ENCODE assay signal across 18 cellular contexts in the genomic region with DNA sequence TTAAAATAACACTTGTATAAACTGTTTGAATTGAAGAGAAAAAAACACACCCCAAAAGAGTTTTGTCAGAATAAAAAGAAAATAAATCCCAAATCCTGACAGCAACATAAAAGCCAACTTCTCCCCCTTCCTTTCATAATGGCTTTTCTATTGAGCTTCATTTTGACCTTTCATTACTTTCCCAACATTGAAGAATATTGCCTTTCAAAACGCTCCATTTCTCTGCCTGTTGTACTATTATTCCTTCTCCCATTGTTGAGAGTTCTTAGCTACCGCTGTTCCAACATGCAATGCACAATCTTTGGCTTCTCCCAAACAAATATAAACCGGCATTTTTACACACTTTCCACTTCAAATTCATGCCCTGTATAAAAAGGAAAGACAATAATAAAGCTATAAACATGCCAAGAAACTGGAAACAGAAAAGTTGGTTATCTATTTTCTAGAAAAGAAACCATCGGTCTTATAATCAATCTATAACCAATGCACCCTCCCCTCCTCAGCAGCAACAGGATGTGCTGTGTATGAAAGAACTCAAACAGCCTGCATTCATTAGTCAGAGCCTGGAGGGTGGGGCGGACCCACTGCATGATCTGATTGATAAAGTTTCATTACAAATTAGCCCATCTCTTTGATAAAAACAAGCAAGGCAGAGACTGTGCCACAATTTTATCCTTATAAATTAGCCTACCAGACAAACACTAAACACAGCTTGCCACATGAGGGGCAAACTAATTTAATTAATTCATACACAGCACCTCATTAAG.
DNase-seq lines count a peak whose midpoint lies in the region; ATAC-seq, FAIRE-seq and TF ChIP-seq lines count a peak whose summit lies in the region.
"Had no signal": no experiment of that assay in that cellular context is flagged by ENCODE, and none has a peak within 500 bp of the region (broad histone marks: within the 10 kb centered on the region; RNA-seq: fewer than 3 reads in every experiment).

No MANE protein-coding gene starts in this region.

- H4K20me1 ChIP-seq in astrocyte (ENCODE audit: insufficient read depth, low read length) = no peaks in the 10 kb centered on the region

- H3K27me3 ChIP-seq in HAP-1 (ENCODE audit: low read depth) = no peaks in the 10 kb centered on the region
- H3K27me3 ChIP-seq in astrocyte (ENCODE audit: insufficient read depth, low read length) = no peaks in the 10 kb centered on the region
- H3K27me3 ChIP-seq in tibial nerve = no peaks in the 10 kb centered on the region
- H3K27me3 ChIP-seq: upper lobe of right lung had no signal

- H3K4me3 ChIP-seq in HAP-1 (no peak overlapping the region), astrocyte (ENCODE audit: insufficient read depth, low read depth, low read length) (peak overlapping the region; percentile 20), tibial nerve (peak overlapping the region in 1 of 4 donors; percentile 1)
- H3K4me3 ChIP-seq: GM12878, K562, upper lobe of right lung had no signal

- H3K4me1 ChIP-seq in HAP-1 = peaks cover 11% of the 10 kb centered on the region
- H3K4me1 ChIP-seq in astrocyte (ENCODE audit: insufficient read depth, low read length) = peaks cover 19% of the 10 kb centered on the region
- H3K4me1 ChIP-seq in tibial nerve = peaks cover 0 to 38% (median 8%) of the 10 kb centered on the region in 4 donors

- H3K27ac ChIP-seq in astrocyte (ENCODE audit: low read depth, low read length) = peak overlapping the region; percentile 55
- peak overlapping the region; percentile 32 to 82 (median 58) for H3K27ac ChIP-seq in tibial nerve
- H3K27ac ChIP-seq: C4-2B, upper lobe of right lung had no signal

- no peak for TF ChIP-seq EP300 in tibial nerve (IDR thresholded peaks at IDR 0.05)

- no peaks in the 10 kb centered on the region for H3K79me2 ChIP-seq in astrocyte (ENCODE audit: insufficient read depth, low read length)

- peak overlapping the region; percentile 78 for H3K4me2 ChIP-seq in astrocyte (ENCODE audit: low read length)

- ATAC-seq in left lobe of liver = peak; percentile 21
- ATAC-seq in HG02763 (IDR thresholded peaks at IDR 0.05; ENCODE audit: unreplicated experiment) = no peak
- ATAC-seq: activated naive CD8-positive, alpha-beta T cell treated with anti-CD3 and anti-CD28 coated beads, Interleukin-2, amount 50 U/mL, for 24 hours; GM12878; K562; upper lobe of right lung had no signal

- in situ Hi-C loops in HAP-1 (cut with MboI; ENCODE audit: low sequenced_read_pairs) = no loop called here

- peak overlapping the region; percentile 28 for H3K9ac ChIP-seq in astrocyte (ENCODE audit: low read length)

- peak overlapping the region; percentile 43 for H3K27ac Mint-ChIP-seq in astrocyte (ENCODE audit: unreplicated experiment)
- H3K27ac Mint-ChIP-seq: activated CD4-positive, alpha-beta T cell treated with anti-CD3 and anti-CD28 coated beads, Interleukin-2, amount 10 ng/mL, durations not matched to agents 24 days and 14 days; activated naive CD8-positive, alpha-beta T cell treated with anti-CD3 and anti-CD28 coated beads, Interleukin-2, amount 50 U/mL, for 24 hours; activated T-cell treated with anti-CD3 and anti-CD28 coated beads, Interleukin-2, amount 50 U/mL, for 24 hours; dendritic cell treated with granulocyte-macrophage colony-stimulating factor and Interleukin-4, amounts not matched to agents 40 ng/mL and 50 ng/mL, for 4 days; T-helper 2 cell treated with Interferon-gamma antibody and Interleukin-4, amounts not matched to agents 5 μg/mL and 100 μg/mL, for 36 hours had no signal

- H2AFZ ChIP-seq in astrocyte (ENCODE audit: low read depth, low read length) = peak overlapping the region; percentile 31

- FAIRE-seq in astrocyte (lab: Jason Lieb, UNC) = no peak
- FAIRE-seq: GM12878, K562 had no signal

- no peak for TF ChIP-seq CTCF in astrocyte (IDR thresholded peaks at IDR 0.05; ENCODE audit: insufficient read depth, low read depth, low read length)
- no peak for TF ChIP-seq CTCF in tibial nerve (IDR thresholded peaks at IDR 0.05)

- peak overlapping the region; percentile 40 for H3K4me3 Mint-ChIP-seq in astrocyte (ENCODE audit: unreplicated experiment)
- H3K4me3 Mint-ChIP-seq: activated CD4-positive, alpha-beta T cell treated with anti-CD3 and anti-CD28 coated beads, Interleukin-2, amount 10 ng/mL, durations not matched to agents 24 days and 14 days; activated naive CD8-positive, alpha-beta T cell treated with anti-CD3 and anti-CD28 coated beads, Interleukin-2, amount 50 U/mL, for 24 hours; activated T-cell treated with anti-CD3 and anti-CD28 coated beads, Interleukin-2, amount 50 U/mL, for 24 hours; dendritic cell treated with granulocyte-macrophage colony-stimulating factor and Interleukin-4, amounts not matched to agents 40 ng/mL and 50 ng/mL, for 4 days; T-helper 2 cell treated with Interferon-gamma antibody and Interleukin-4, amounts not matched to agents 5 μg/mL and 100 μg/mL, for 36 hours had no signal

- no peaks in the 10 kb centered on the region for H3K36me3 Mint-ChIP-seq in astrocyte (ENCODE audit: low read depth, unreplicated experiment)

- DNase-seq in HAP-1 (ENCODE audit: low spot score in 2 of 2) (peak; percentile 42 to 72), astrocyte (ENCODE audit: low read depth) (peak; percentile 36), left lobe of liver (ENCODE audit: low spot score) (no peak), tibial nerve (ENCODE audit: low spot score in 2 of 2) (no peak), iPS-NIHi7 (ENCODE audit: extremely low spot score) (no peak), NCI-H510A (lab: John Stamatoyannopoulos, UW) (no peak)
- DNase-seq: activated CD4-positive, alpha-beta T cell treated with anti-CD3 and anti-CD28 coated beads, Interleukin-2, amount 10 ng/mL, durations not matched to agents 24 days and 14 days; activated naive CD8-positive, alpha-beta T cell treated with anti-CD3 and anti-CD28 coated beads, Interleukin-2, amount 50 U/mL, for 24 hours; activated T-cell treated with anti-CD3 and anti-CD28 coated beads, Interleukin-2, amount 50 U/mL, for 24 hours; NCI-H146; NCI-H510A treated with DMSO at 0.1 percent for 48 hours; upper lobe of right lung had no signal

- H3K9me3 ChIP-seq in HAP-1 = no peaks in the 10 kb centered on the region
- H3K9me3 ChIP-seq in astrocyte (ENCODE audit: insufficient read depth, low read depth, low read length) = no peaks in the 10 kb centered on the region
- H3K9me3 ChIP-seq in tibial nerve = no peaks in the 10 kb centered on the region
- H3K9me3 ChIP-seq: upper lobe of right lung had no signal

- peaks cover 29% of the 10 kb centered on the region for H3K4me1 Mint-ChIP-seq in astrocyte (ENCODE audit: low read depth, unreplicated experiment)
- H3K4me1 Mint-ChIP-seq: activated CD4-positive, alpha-beta T cell treated with anti-CD3 and anti-CD28 coated beads, Interleukin-2, amount 10 ng/mL, durations not matched to agents 24 days and 14 days; activated naive CD8-positive, alpha-beta T cell treated with anti-CD3 and anti-CD28 coated beads, Interleukin-2, amount 50 U/mL, for 24 hours had no signal

- no peaks in the 10 kb centered on the region for H3K27me3 Mint-ChIP-seq in astrocyte (ENCODE audit: low read depth, unreplicated experiment)
- H3K27me3 Mint-ChIP-seq: activated CD4-positive, alpha-beta T cell treated with anti-CD3 and anti-CD28 coated beads, Interleukin-2, amount 10 ng/mL, durations not matched to agents 24 days and 14 days; activated naive CD8-positive, alpha-beta T cell treated with anti-CD3 and anti-CD28 coated beads, Interleukin-2, amount 50 U/mL, for 24 hours; activated T-cell treated with anti-CD3 and anti-CD28 coated beads, Interleukin-2, amount 50 U/mL, for 24 hours; dendritic cell treated with granulocyte-macrophage colony-stimulating factor and Interleukin-4, amounts not matched to agents 40 ng/mL and 50 ng/mL, for 4 days had no signal

- no peaks in the 10 kb centered on the region for H3K36me3 ChIP-seq in HAP-1 (replicated peaks)
- H3K36me3 ChIP-seq in astrocyte (ENCODE audit: insufficient read depth, low read length) = no peaks in the 10 kb centered on the region
- H3K36me3 ChIP-seq in tibial nerve = no peaks in the 10 kb centered on the region
- H3K36me3 ChIP-seq: upper lobe of right lung had no signal

- 31% methylated on average over 5 of the region's 5 CpGs for WGBS in tibial nerve, 2 donors

- no peak for TF ChIP-seq POLR2A in tibial nerve (IDR thresholded peaks at IDR 0.05)

- H3K9me3 Mint-ChIP-seq in astrocyte (ENCODE audit: unreplicated experiment) = peaks cover 2% of the 10 kb centered on the region
- H3K9me3 Mint-ChIP-seq: activated CD4-positive, alpha-beta T cell treated with anti-CD3 and anti-CD28 coated beads, Interleukin-2, amount 10 ng/mL, durations not matched to agents 24 days and 14 days; dendritic cell treated with granulocyte-macrophage colony-stimulating factor and Interleukin-4, amounts not matched to agents 40 ng/mL and 50 ng/mL, for 4 days had no signal

Comparison
In these comparisons a context has a peak if more than half of its experiments do, and no peak if none do; other contexts are left out.
1. DNase-seq: peak in HAP-1 (2 of 2) and astrocyte (single experiment); none in left lobe of liver (single experiment), tibial nerve (0 of 2), iPS-NIHi7 (single experiment) and NCI-H510A (single experiment).